ENCODE assay signal across 23 cellular contexts in genomic region chr3:154130540-154130939, GRCh38. TPM values are rescaled to one million over a fixed set of nuclear protein-coding genes. Genes with fewer than 3 reads are reported as not detected.
"Had no signal": no experiment of that assay in that cellular context is flagged by ENCODE, and none has a peak within 500 bp of the region (broad histone marks: within the 10 kb centered on the region; RNA-seq: fewer than 3 reads in every experiment).

No MANE protein-coding gene starts in this region.

- H3K4me2 ChIP-seq: neural progenitor cell had no signal

- H3K4me3 ChIP-seq: ascending aorta, heart right ventricle, lower lobe of right lung, neural progenitor cell, tibial artery had no signal

- H3K4me1 ChIP-seq: ascending aorta had no signal

- H3K9me3 Mint-ChIP-seq: activated CD4-positive, alpha-beta T cell treated with anti-CD3 and anti-CD28 coated beads, Interleukin-2, amount 10 ng/mL, durations not matched to agents 7 days and 5 days; activated CD8-positive, alpha-beta T cell treated with anti-CD3 and anti-CD28 coated beads for 36 hours; activated naive CD4-positive, alpha-beta T cell treated with anti-CD3 and anti-CD28 coated beads, Interleukin-2, amount 50 U/mL, for 24 hours; activated T-helper 1 cell treated with anti-CD3 and anti-CD28 coated beads, Interleukin-12 subunit alpha, Interleukin-12 subunit beta, Interleukin-2, Interleukin-4 antibody, amounts not matched to agents 30 ng/mL and 10 ng/mL and 1 ng/mL, durations not matched to agents 14 hours and 24 hours and 36 hours; central memory CD8-positive, alpha-beta T cell; naive thymus-derived CD4-positive, alpha-beta T cell; neural progenitor cell had no signal

- H3K9me3 ChIP-seq: ascending aorta, heart right ventricle, lower lobe of right lung, tibial artery had no signal

- H3K27me3 ChIP-seq: ascending aorta, heart right ventricle, neural progenitor cell, tibial artery had no signal

- H3K36me3 Mint-ChIP-seq: activated CD8-positive, alpha-beta memory T cell treated with anti-CD3 and anti-CD28 coated beads, Interleukin-2, amount 10 ng/mL, durations not matched to agents 7 days and 5 days; activated naive CD4-positive, alpha-beta T cell treated with anti-CD3 and anti-CD28 coated beads, Interleukin-2, amount 50 U/mL, for 24 hours; naive thymus-derived CD4-positive, alpha-beta T cell had no signal

- H3K27ac Mint-ChIP-seq: activated CD4-positive, alpha-beta T cell treated with anti-CD3 and anti-CD28 coated beads, Interleukin-2, amount 10 ng/mL, durations not matched to agents 7 days and 5 days; activated CD8-positive, alpha-beta memory T cell treated with anti-CD3 and anti-CD28 coated beads, Interleukin-2, amount 10 ng/mL, durations not matched to agents 7 days and 5 days; activated CD8-positive, alpha-beta T cell treated with anti-CD3 and anti-CD28 coated beads for 36 hours; activated naive CD4-positive, alpha-beta T cell treated with anti-CD3 and anti-CD28 coated beads, Interleukin-2, amount 50 U/mL, for 24 hours; activated T-helper 1 cell treated with anti-CD3 and anti-CD28 coated beads, Interleukin-12 subunit alpha, Interleukin-12 subunit beta, Interleukin-2, Interleukin-4 antibody, amounts not matched to agents 30 ng/mL and 10 ng/mL and 1 ng/mL, durations not matched to agents 14 hours and 24 hours and 36 hours; naive thymus-derived CD4-positive, alpha-beta T cell; neural progenitor cell had no signal

- H2AFZ ChIP-seq: neural progenitor cell had no signal

- H3K4me3 Mint-ChIP-seq: activated CD4-positive, alpha-beta T cell treated with anti-CD3 and anti-CD28 coated beads, Interleukin-2, amount 10 ng/mL, durations not matched to agents 7 days and 5 days; activated CD8-positive, alpha-beta memory T cell treated with anti-CD3 and anti-CD28 coated beads, Interleukin-2, amount 10 ng/mL, durations not matched to agents 7 days and 5 days; activated CD8-positive, alpha-beta T cell treated with anti-CD3 and anti-CD28 coated beads for 36 hours; activated naive CD4-positive, alpha-beta T cell treated with anti-CD3 and anti-CD28 coated beads, Interleukin-2, amount 50 U/mL, for 24 hours; activated T-helper 1 cell treated with anti-CD3 and anti-CD28 coated beads, Interleukin-12 subunit alpha, Interleukin-12 subunit beta, Interleukin-2, Interleukin-4 antibody, amounts not matched to agents 30 ng/mL and 10 ng/mL and 1 ng/mL, durations not matched to agents 14 hours and 24 hours and 36 hours; central memory CD8-positive, alpha-beta T cell; naive thymus-derived CD4-positive, alpha-beta T cell; neural progenitor cell had no signal

- H3K9ac ChIP-seq: neural progenitor cell had no signal

- H3K27ac ChIP-seq: ascending aorta, heart right ventricle, neural progenitor cell, VCaP had no signal

- H3K36me3 ChIP-seq: lower lobe of right lung, neural progenitor cell had no signal

- DNase-seq: activated CD4-positive, alpha-beta T cell treated with anti-CD3 and anti-CD28 coated beads, Interleukin-2, amount 10 ng/mL, durations not matched to agents 7 days and 5 days; activated CD4-positive, CD25-positive, alpha-beta regulatory T cell treated with anti-CD3 and anti-CD28 coated beads, Interleukin-2, amount 50 U/mL, for 72 hours; activated CD8-positive, alpha-beta memory T cell treated with anti-CD3 and anti-CD28 coated beads, Interleukin-2, amount 10 ng/mL, durations not matched to agents 7 days and 5 days; activated CD8-positive, alpha-beta T cell treated with anti-CD3 and anti-CD28 coated beads for 36 hours; activated gamma-delta T cell; activated T-cell treated with anti-CD3 and anti-CD28 coated beads for 4 hours; effector memory CD4-positive, alpha-beta T cell; heart right ventricle; kidney; lower lobe of right lung; naive thymus-derived CD4-positive, alpha-beta T cell; stimulated activated CD4-positive, alpha-beta T cell treated with anti-CD3 and anti-CD28 coated beads, Interleukin-12 subunit alpha, Interleukin-12 subunit beta, amount 100 ng/mL, for 4 hours; stimulated activated CD4-positive, alpha-beta T cell treated with anti-CD3 and anti-CD28 coated beads, Interleukin-4, amount 100 ng/mL, for 4 hours; stimulated activated naive CD8-positive, alpha-beta T cell treated with anti-CD3 and anti-CD28 coated beads, Interleukin-15, Interleukin-2, amounts not matched to agents 100 U/mL and 50 U/mL, for 24 hours; substantia nigra; tibial artery had no signal

- ATAC-seq: activated CD8-positive, alpha-beta memory T cell treated with anti-CD3 and anti-CD28 coated beads, Interleukin-2, amount 10 ng/mL, durations not matched to agents 7 days and 5 days; activated CD8-positive, alpha-beta T cell treated with anti-CD3 and anti-CD28 coated beads for 36 hours; esophagus mucosa; heart right ventricle; lower lobe of right lung; naive thymus-derived CD4-positive, alpha-beta T cell; stimulated activated naive CD8-positive, alpha-beta T cell treated with anti-CD3 and anti-CD28 coated beads, Interleukin-15, Interleukin-2, amounts not matched to agents 100 U/mL and 50 U/mL, for 24 hours had no signal

- H3K4me1 Mint-ChIP-seq: activated CD4-positive, alpha-beta T cell treated with anti-CD3 and anti-CD28 coated beads, Interleukin-2, amount 10 ng/mL, durations not matched to agents 7 days and 5 days; activated CD8-positive, alpha-beta memory T cell treated with anti-CD3 and anti-CD28 coated beads, Interleukin-2, amount 10 ng/mL, durations not matched to agents 7 days and 5 days; activated naive CD4-positive, alpha-beta T cell treated with anti-CD3 and anti-CD28 coated beads, Interleukin-2, amount 50 U/mL, for 24 hours; central memory CD8-positive, alpha-beta T cell; naive thymus-derived CD4-positive, alpha-beta T cell had no signal

RNA-seq across cellular contexts. Expression of gene ARHGEF26, which starts 9.3 kb away (rescaled TPM):
- total RNA-seq: activated CD8-positive, alpha-beta T cell treated with anti-CD3 and anti-CD28 coated beads for 36 hours; activated T-helper 1 cell treated with anti-CD3 and anti-CD28 coated beads, Interleukin-12 subunit alpha, Interleukin-12 subunit beta, Interleukin-2, Interleukin-4 antibody, amounts not matched to agents 30 ng/mL and 10 ng/mL and 1 ng/mL, durations not matched to agents 14 hours and 24 hours and 36 hours had no signal
